Comparison of ENCODE assay signal across 4 cellular contexts in the genomic region with DNA sequence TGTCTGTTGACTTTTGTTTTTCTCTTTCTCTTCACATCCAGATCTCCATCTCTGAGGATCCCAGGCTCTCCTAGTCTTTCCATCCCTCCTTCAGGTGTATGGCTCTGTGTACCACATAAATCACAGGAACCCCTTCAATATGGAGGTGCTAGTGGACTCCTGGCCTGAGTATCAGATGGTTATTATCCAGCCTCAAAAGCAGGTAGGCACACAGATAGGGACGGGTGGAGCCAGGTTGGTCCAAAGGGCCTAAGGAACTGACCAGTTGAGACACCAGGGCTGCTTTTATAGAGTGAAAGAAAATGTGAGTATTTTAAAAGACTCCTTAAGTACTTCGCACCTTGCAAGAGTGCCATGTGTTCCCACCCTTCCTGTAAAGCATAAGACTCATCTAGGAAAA. TPM values are rescaled to one million over a fixed set of nuclear protein-coding genes. Genes with fewer than 3 reads are reported as not detected.
"Had no signal": no experiment of that assay in that cellular context is flagged by ENCODE, and none has a peak within 500 bp of the region (broad histone marks: within the 10 kb centered on the region; RNA-seq: fewer than 3 reads in every experiment).

No MANE protein-coding gene starts in this region.

- H3K4me3 ChIP-seq: GM12878 had no signal

- DNase-seq: GDM1, GF-D8 had no signal

RNA-seq across cellular contexts. Expression of a gene that starts 39.9 kb away (rescaled TPM):
- total RNA-seq: G401, GM12878 had no signal
- polyA plus RNA-seq: GM12878 had no signal
